8 cellular contexts compared by ENCODE assay signal in genomic region chr4:774419-775092, GRCh38. TPM values are rescaled to one million over a fixed set of nuclear protein-coding genes. Genes with fewer than 3 reads are reported as not detected.
DNase-seq lines count a peak whose midpoint lies in the region; ATAC-seq and TF ChIP-seq lines count a peak whose summit lies in the region.
"Not testable (repeated sequence)": the region's sequence is repeated elsewhere in the genome, so short reads cannot be mapped to it uniquely, and the experiment has no call there.

No MANE protein-coding gene starts in this region.

- peak overlapping the region; percentile 82 for H3K27ac Mint-ChIP-seq in CD8-positive, alpha-beta T cell
- H3K27ac Mint-ChIP-seq in T-cell (peak overlapping the region in 1 of 2 donors; percentile 37), nephron progenitor cell (peak overlapping the region; percentile 87), type B pancreatic cell (peak overlapping the region; percentile 18)
- peak overlapping the region; percentile 28 for H3K27ac Mint-ChIP-seq in activated CD8-positive, alpha-beta T cell treated with anti-CD3 and anti-CD28 coated beads for 36 hours
- H3K27ac Mint-ChIP-seq in activated naive CD8-positive, alpha-beta T cell, result peak overlapping the region; percentile 81
- not testable (repeated sequence) for H3K27ac Mint-ChIP-seq in chondrocyte (ENCODE audit: unreplicated experiment)

- not testable (repeated sequence) for H2AFZ ChIP-seq in hepatocyte

- POLR2A ChIA-PET in CD8-positive, alpha-beta T cell (lab: Charles Lee), result not testable (repeated sequence)
- POLR2A ChIA-PET in T-cell (lab: Charles Lee), result interaction anchor here in 1 of 2 donors (0.6 kb wide), 2 partner anchors 76 to 426 kb away, joined by 3 read pairs; no protein-coding TSS in a partner anchor
- POLR2A ChIA-PET in activated CD8-positive, alpha-beta T cell treated with anti-CD3 and anti-CD28 coated beads for 36 hours (lab: Charles Lee), result interaction anchor here (1.0 to 3.1 kb wide), 4 partner anchors 8 to 109 kb away, joined by 5 to 14 read pairs (median 6); no protein-coding TSS in a partner anchor

- not testable (repeated sequence) for H3K27me3 Mint-ChIP-seq in CD8-positive, alpha-beta T cell (ENCODE audit: low read depth); T-cell; activated CD8-positive, alpha-beta T cell treated with anti-CD3 and anti-CD28 coated beads for 36 hours; activated naive CD8-positive, alpha-beta T cell; chondrocyte (ENCODE audit: low read depth); nephron progenitor cell (ENCODE audit: low read depth, poor library complexity); type B pancreatic cell

- not testable (repeated sequence) for ATAC-seq in CD8-positive, alpha-beta T cell; T-cell (replicated peaks in 1 of 4); activated CD8-positive, alpha-beta T cell treated with anti-CD3 and anti-CD28 coated beads for 36 hours

- not testable (repeated sequence) for H3K4me2 ChIP-seq in hepatocyte

- intact Hi-C loops in CD8-positive, alpha-beta T cell (cut with DNase I, micrococcal nuclease); activated CD8-positive, alpha-beta T cell treated with anti-CD3 and anti-CD28 coated beads for 36 hours (cut with micrococcal nuclease): not testable (repeated sequence)

- H4K20me1 ChIP-seq in hepatocyte (ENCODE audit: insufficient read depth, poor library complexity, severe bottlenecking), result peaks cover 95% of the 10 kb centered on the region

- WGBS in hepatocyte (ENCODE audit: low lambda C conversion rate, missing lambda C conversion rate), result 91% methylated on average over 30 of the region's 30 CpGs

- peak overlapping the region; percentile 49 for H3K4me3 Mint-ChIP-seq in CD8-positive, alpha-beta T cell
- H3K4me3 Mint-ChIP-seq in T-cell (peak overlapping the region; percentile 4 to 63 (median 43)), nephron progenitor cell (peak overlapping the region; percentile 26), type B pancreatic cell (peak overlapping the region; percentile 4)
- peak overlapping the region; percentile 2 for H3K4me3 Mint-ChIP-seq in activated CD8-positive, alpha-beta T cell treated with anti-CD3 and anti-CD28 coated beads for 36 hours
- H3K4me3 Mint-ChIP-seq in activated naive CD8-positive, alpha-beta T cell, result peak overlapping the region; percentile 75
- H3K4me3 Mint-ChIP-seq in chondrocyte (ENCODE audit: unreplicated experiment), result not testable (repeated sequence)

- H3K4me1 ChIP-seq in CD8-positive, alpha-beta T cell (ENCODE audit: insufficient read depth, low read length), result peaks cover 26% of the 10 kb centered on the region
- not testable (repeated sequence) for H3K4me1 ChIP-seq in hepatocyte (ENCODE audit: insufficient read depth)

- not testable (repeated sequence) for TF ChIP-seq CTCF in CD8-positive, alpha-beta T cell (IDR thresholded peaks at IDR 0.05); activated CD8-positive, alpha-beta T cell treated with anti-CD3 and anti-CD28 coated beads for 36 hours (IDR thresholded peaks at IDR 0.05); chondrocyte (IDR thresholded peaks at IDR 0.05); hepatocyte (IDR thresholded peaks at IDR 0.05; ENCODE audit: poor library complexity); nephron progenitor cell (IDR thresholded peaks at IDR 0.05); type B pancreatic cell (conservative IDR thresholded peaks at IDR 0.05)

- not testable (repeated sequence) for H3K27me3 ChIP-seq in CD8-positive, alpha-beta T cell (ENCODE audit: insufficient read depth, low read length); hepatocyte

- H3K9me3 ChIP-seq in CD8-positive, alpha-beta T cell (ENCODE audit: low read length); hepatocyte (ENCODE audit: low read depth): not testable (repeated sequence)

- H3K36me3 ChIP-seq in CD8-positive, alpha-beta T cell (ENCODE audit: insufficient read depth, low read length), result peaks cover 22% of the 10 kb centered on the region
- H3K36me3 ChIP-seq in hepatocyte (replicated peaks; ENCODE audit: insufficient read depth, low read depth), result not testable (repeated sequence)

- H3K9me3 Mint-ChIP-seq in CD8-positive, alpha-beta T cell; T-cell; activated CD8-positive, alpha-beta T cell treated with anti-CD3 and anti-CD28 coated beads for 36 hours; activated naive CD8-positive, alpha-beta T cell (ENCODE audit: low read depth); chondrocyte (ENCODE audit: low read depth); type B pancreatic cell: not testable (repeated sequence)
- H3K9me3 Mint-ChIP-seq in nephron progenitor cell, result peaks cover 25% of the 10 kb centered on the region

- not testable (repeated sequence) for H3K27ac ChIP-seq in CD8-positive, alpha-beta T cell (ENCODE audit: low read depth, low read length)
- H3K27ac ChIP-seq in hepatocyte, result peak overlapping the region; percentile 7

- peaks cover 66% of the 10 kb centered on the region for H3K4me1 Mint-ChIP-seq in CD8-positive, alpha-beta T cell (ENCODE audit: low read depth)
- peaks cover 50 to 73% (median 71%) of the 10 kb centered on the region in 3 donors for H3K4me1 Mint-ChIP-seq in T-cell
- peaks cover 52% of the 10 kb centered on the region for H3K4me1 Mint-ChIP-seq in activated CD8-positive, alpha-beta T cell treated with anti-CD3 and anti-CD28 coated beads for 36 hours (ENCODE audit: low read depth)
- peaks cover 60% of the 10 kb centered on the region for H3K4me1 Mint-ChIP-seq in activated naive CD8-positive, alpha-beta T cell (ENCODE audit: low read depth)
- H3K4me1 Mint-ChIP-seq in chondrocyte (ENCODE audit: low read depth), result peaks cover 58% of the 10 kb centered on the region
- peaks cover 40% of the 10 kb centered on the region for H3K4me1 Mint-ChIP-seq in nephron progenitor cell
- peaks cover 11% of the 10 kb centered on the region for H3K4me1 Mint-ChIP-seq in type B pancreatic cell (ENCODE audit: unreplicated experiment)

- not testable (repeated sequence) for H3K9me2 ChIP-seq in hepatocyte (replicated peaks; ENCODE audit: insufficient read depth)

- H3K36me3 Mint-ChIP-seq in CD8-positive, alpha-beta T cell, result peaks cover 74% of the 10 kb centered on the region
- peaks cover 42% of the 10 kb centered on the region for H3K36me3 Mint-ChIP-seq in T-cell
- peaks cover 61% of the 10 kb centered on the region for H3K36me3 Mint-ChIP-seq in activated CD8-positive, alpha-beta T cell treated with anti-CD3 and anti-CD28 coated beads for 36 hours (ENCODE audit: low read depth)
- H3K36me3 Mint-ChIP-seq in activated naive CD8-positive, alpha-beta T cell, result not testable (repeated sequence)
- peaks cover 25% of the 10 kb centered on the region for H3K36me3 Mint-ChIP-seq in chondrocyte (ENCODE audit: low read depth)
- peaks cover 79% of the 10 kb centered on the region for H3K36me3 Mint-ChIP-seq in nephron progenitor cell (ENCODE audit: low read depth)
- H3K36me3 Mint-ChIP-seq in type B pancreatic cell, result peaks cover 54% of the 10 kb centered on the region

- not testable (repeated sequence) for DNase-seq in CD8-positive, alpha-beta T cell; T-cell; activated CD8-positive, alpha-beta T cell treated with anti-CD3 and anti-CD28 coated beads for 36 hours; hepatocyte (ENCODE audit: low spot score); nephron progenitor cell; type B pancreatic cell (ENCODE audit: extremely low spot score, unreplicated experiment)
- DNase-seq in chondrocyte (ENCODE audit: low spot score), result peak; percentile 49

- H3K79me2 ChIP-seq in hepatocyte, result peaks cover 93% of the 10 kb centered on the region

- H3K4me3 ChIP-seq in CD8-positive, alpha-beta T cell (ENCODE audit: low read depth, low read length); hepatocyte: not testable (repeated sequence)

- CTCF ChIA-PET in CD8-positive, alpha-beta T cell (lab: Charles Lee), result interaction anchor here (1.3 kb wide), 1 partner anchor 33 kb away, joined by 3 read pairs; no protein-coding TSS in a partner anchor
- CTCF ChIA-PET in T-cell (lab: Charles Lee), result interaction anchor here in 1 of 2 donors (0.6 kb wide), 1 partner anchor 325 kb away, joined by 3 read pairs; no protein-coding TSS in a partner anchor
- CTCF ChIA-PET in activated CD8-positive, alpha-beta T cell treated with anti-CD3 and anti-CD28 coated beads for 36 hours (lab: Charles Lee), result interaction anchor here (1.2 to 2.1 kb wide), 2 partner anchors 20 to 32 kb away, joined by 3 to 12 read pairs; no protein-coding TSS in a partner anchor

RNA-seq across cellular contexts. Expression of gene CPLX1, which starts 51.4 kb away (rescaled TPM):
- 1 to 10 TPM; 1.1 to 1.2 TPM for total RNA-seq in CD8-positive, alpha-beta T cell
- 1 to 10 TPM in 3 of 5 donors, under 1 TPM in 2; 0.73 to 2.6 (median 1.2) TPM for total RNA-seq in T-cell
- total RNA-seq in activated CD8-positive, alpha-beta T cell treated with anti-CD3 and anti-CD28 coated beads for 36 hours, result not detected
- not detected in 3 replicates for total RNA-seq in chondrocyte
- total RNA-seq in hepatocyte, result 0.16 and 0.30 TPM in 2 replicates
- 1.6 and 2.0 TPM in 2 replicates for polyA plus RNA-seq in hepatocyte
- total RNA-seq in type B pancreatic cell (ENCODE audit: low replicate concordance), result 3.7 and 5.6 TPM in 2 replicates
